19 cellular contexts compared by ENCODE assay signal in the genomic region with DNA sequence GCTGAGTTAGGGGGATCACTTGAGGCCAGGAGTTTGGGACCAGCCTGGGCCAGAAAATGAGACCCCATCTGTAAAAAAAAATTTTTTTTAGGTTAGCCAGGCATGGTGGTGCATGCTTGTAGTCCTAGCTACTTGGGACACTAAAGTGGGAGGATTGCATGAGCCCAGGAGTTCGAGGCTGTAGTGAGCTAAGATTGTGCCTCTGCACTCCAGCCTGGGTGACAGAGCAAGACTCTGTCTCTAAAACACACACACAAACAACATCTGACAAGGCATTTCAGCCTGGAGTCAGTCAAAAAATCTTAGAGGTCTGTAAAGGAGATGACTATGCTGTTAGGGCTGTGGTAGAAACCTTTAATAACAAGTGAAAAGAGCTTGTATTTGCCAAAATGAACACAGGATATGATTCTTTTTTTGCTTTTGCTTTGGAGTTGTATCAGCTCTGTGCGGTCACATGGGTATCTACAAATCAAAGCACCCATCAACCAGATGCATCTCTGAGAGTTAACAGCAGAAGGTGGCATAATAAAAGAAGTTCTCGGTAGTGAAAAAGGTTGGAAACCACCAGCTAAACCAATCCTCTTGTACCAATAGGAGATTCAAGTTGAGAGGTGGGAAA. TPM values are rescaled to one million over a fixed set of nuclear protein-coding genes. Genes with fewer than 3 reads are reported as not detected.
A peak's percentile ranks its signal among the peaks of the same experiment; 100 is the strongest.
DNase-seq lines count a peak whose midpoint lies in the region; ATAC-seq, FAIRE-seq and TF ChIP-seq lines count a peak whose summit lies in the region.
"Had no signal": no experiment of that assay in that cellular context is flagged by ENCODE, and none has a peak within 500 bp of the region (broad histone marks: within the 10 kb centered on the region; RNA-seq: fewer than 3 reads in every experiment).

No MANE protein-coding gene starts in this region.

- in situ Hi-C loops in K562 (cut with MboI): no loop called here

- no peak for TF ChIP-seq RAD21 in K562 (CRISPR knock-in tag; conservative IDR thresholded peaks at IDR 0.05 in 1 of 2, IDR thresholded peaks at IDR 0.05 in 1 of 2)

- peaks cover 66% of the 10 kb centered on the region for H3K4me1 Mint-ChIP-seq in activated naive CD4-positive, alpha-beta T cell treated with anti-CD3 and anti-CD28 coated beads for 36 hours (ENCODE audit: low read depth)
- H3K4me1 Mint-ChIP-seq in T-helper 2 cell treated with Interferon-gamma antibody and Interleukin-4, amounts not matched to agents 5 μg/mL and 100 μg/mL, for 36 hours (ENCODE audit: low read depth): peaks cover 56% of the 10 kb centered on the region

- peak overlapping the region; percentile 95 for H3K4me3 Mint-ChIP-seq in activated naive CD4-positive, alpha-beta T cell treated with anti-CD3 and anti-CD28 coated beads for 36 hours
- H3K4me3 Mint-ChIP-seq in T-helper 2 cell treated with Interferon-gamma antibody and Interleukin-4, amounts not matched to agents 5 μg/mL and 100 μg/mL, for 36 hours: peak overlapping the region; percentile 99

- H3K27ac Mint-ChIP-seq in activated naive CD4-positive, alpha-beta T cell treated with anti-CD3 and anti-CD28 coated beads for 36 hours: peak overlapping the region; percentile 95
- H3K27ac Mint-ChIP-seq in T-helper 2 cell treated with Interferon-gamma antibody and Interleukin-4, amounts not matched to agents 5 μg/mL and 100 μg/mL, for 36 hours: peak overlapping the region; percentile 91

- CTCF ChIA-PET in activated naive CD4-positive, alpha-beta T cell treated with anti-CD3 and anti-CD28 coated beads for 36 hours (lab: Charles Lee): interaction anchor here (0.7 to 1.1 kb wide), 4 partner anchors 11 to 91 kb away, joined by 3 to 7 read pairs (median 3); no protein-coding TSS in a partner anchor
- CTCF ChIA-PET in K562 (lab: Yijun Ruan, JAX; ENCODE audit: low intra/inter-chr PET ratio): no interaction called here

- H3K4me2 ChIP-seq in K562 (ENCODE audit: insufficient read depth, low read length) (no peak overlapping the region), osteoblast (ENCODE audit: insufficient read depth, low read length) (no peak overlapping the region)

- POLR2A ChIA-PET in K562 (lab: Yijun Ruan, JAX): interaction anchor here (1.0 to 5.3 kb wide), 9 partner anchors 9 to 53 kb away, joined by 4 to 78 read pairs (median 6); a partner anchor contains a TSS

- H3K36me3 Mint-ChIP-seq in activated naive CD4-positive, alpha-beta T cell treated with anti-CD3 and anti-CD28 coated beads for 36 hours (ENCODE audit: low read depth): peaks cover 33% of the 10 kb centered on the region
- peaks cover 56% of the 10 kb centered on the region for H3K36me3 Mint-ChIP-seq in T-helper 2 cell treated with Interferon-gamma antibody and Interleukin-4, amounts not matched to agents 5 μg/mL and 100 μg/mL, for 36 hours (ENCODE audit: low read depth)

- no peak overlapping the region for H3K9ac ChIP-seq in K562 (ENCODE audit: insufficient read depth in 1 of 2, low read depth in 2 of 2, low read length in 2 of 2)

- no peaks in the 10 kb centered on the region for H3K9me1 ChIP-seq in K562 (ENCODE audit: control insufficient read depth, insufficient read depth, low read length)

- no peaks in the 10 kb centered on the region for H3K27me3 ChIP-seq in K562 (ENCODE audit: control insufficient read depth in 2 of 2, insufficient read depth in 2 of 2, low read length in 2 of 2)
- no peaks in the 10 kb centered on the region for H3K27me3 ChIP-seq in osteoblast (ENCODE audit: insufficient read depth, low read length)
- H3K27me3 ChIP-seq: breast epithelium, left lung had no signal

- TF ChIP-seq CTCF in K562 (IDR thresholded peaks at IDR 0.05 in 2 of 3, conservative IDR thresholded peaks at IDR 0.05 in 1 of 3; ENCODE audit: insufficient read depth in 2 of 3, low read depth in 1 of 3, low read length in 3 of 3) (no peak; a peak in 1 of 6 replicates), osteoblast (IDR thresholded peaks at IDR 0.05; ENCODE audit: extremely low read depth, low read depth, low read length) (no peak)

- H3K4me1 ChIP-seq in K562 (replicated peaks in 1 of 2; ENCODE audit: control insufficient read depth in 2 of 2, insufficient read depth in 2 of 2, low read length in 2 of 2) (peaks cover 15 to 38% of the 10 kb centered on the region in 2 experiments; a peak in 4 of 5 replicates), osteoblast (ENCODE audit: insufficient read depth, low read length) (peaks cover 8% of the 10 kb centered on the region)
- H3K4me1 ChIP-seq: breast epithelium had no signal

- DNase-seq in activated naive CD4-positive, alpha-beta T cell treated with anti-CD3 and anti-CD28 coated beads for 36 hours: peak; percentile 63
- DNase-seq in activated naive CD4-positive, alpha-beta T cell treated with anti-CD3 and anti-CD28 coated beads, Interleukin-2, amount 50 U/mL, for 16 hours: no peak
- DNase-seq in T-helper 2 cell treated with Interferon-gamma antibody and Interleukin-4, amounts not matched to agents 5 μg/mL and 100 μg/mL, for 36 hours (ENCODE audit: low spot score): peak; percentile 39
- DNase-seq in K562 (ENCODE audit: extremely low read depth in 1 of 4, low spot score in 3 of 4) (no peak), osteoblast (ENCODE audit: insufficient read length, low spot score, missing footprints) (no peak), NCI-H510A treated with DMSO at 0.1 percent for 48 hours (lab: John Stamatoyannopoulos, UW) (no peak)
- no peak for DNase-seq in stimulated activated naive CD8-positive, alpha-beta T cell treated with anti-CD3 and anti-CD28 coated beads, Interleukin-15, Interleukin-2, amounts not matched to agents 100 U/mL and 50 U/mL, for 24 hours
- DNase-seq: glutamatergic neuron, left lung, MV-4-11, NCI-H2029 treated with DMSO at 0.1 percent for 48 hours, NCI-H446, right cardiac atrium had no signal

- no peak for TF ChIP-seq EP300 in K562 (IDR thresholded peaks at IDR 0.05; ENCODE audit: low read length)

- WGBS in K562 (ENCODE audit: insufficient coverage, low coverage, missing lambda C conversion rate): 60% methylated on average over 3 of the region's 3 CpGs

- H3K36me3 ChIP-seq in K562 (ENCODE audit: control insufficient read depth, insufficient read depth, low read length) (peaks cover 17% of the 10 kb centered on the region; the same call in 2 of the 3 replicates), osteoblast (ENCODE audit: insufficient read depth, low read length) (no peaks in the 10 kb centered on the region)
- H3K36me3 ChIP-seq: breast epithelium had no signal

- H3K4me3 ChIP-seq in K562 (no peak overlapping the region), osteoblast (ENCODE audit: insufficient read depth, low read length) (no peak overlapping the region)
- H3K4me3 ChIP-seq: breast epithelium, left lung had no signal

- intact Hi-C loops in activated naive CD4-positive, alpha-beta T cell treated with anti-CD3 and anti-CD28 coated beads for 36 hours (cut with micrococcal nuclease): loop anchor here (1.0 to 2.0 kb wide), 13 partner anchors 22 to 354 kb away; a partner anchor contains a TSS
- intact Hi-C loops in K562 (cut with micrococcal nuclease): no loop called here

- no TSS peak for BruUV-seq in K562 (replicated peaks; lab: Mats Ljungman, UMichigan)

- H3K9me3 ChIP-seq in K562 (replicated peaks; ENCODE audit: control insufficient read depth, insufficient read depth, low read depth, low read length) (no peaks in the 10 kb centered on the region), osteoblast (ENCODE audit: low read depth, low read length) (no peaks in the 10 kb centered on the region)
- H3K9me3 ChIP-seq: breast epithelium, left lung had no signal

- H2AFZ ChIP-seq in K562 (ENCODE audit: low read depth, low read length) (no peak overlapping the region), osteoblast (ENCODE audit: low read length) (no peak overlapping the region)

- no peak for TF ChIP-seq POLR2A in K562 (conservative IDR thresholded peaks at IDR 0.05)

- H3K79me2 ChIP-seq in K562 (ENCODE audit: control insufficient read depth, insufficient read depth, low read length) (peaks cover 36% of the 10 kb centered on the region), osteoblast (ENCODE audit: insufficient read depth, low read length) (peaks cover 16% of the 10 kb centered on the region)

- no peak for FAIRE-seq in K562 (lab: Jason Lieb, UNC)
- FAIRE-seq: H1, TTC549, urothelium cell line had no signal

- H4K20me1 ChIP-seq in K562 (replicated peaks; ENCODE audit: control insufficient read depth, insufficient read depth, low read length) (no peaks in the 10 kb centered on the region), osteoblast (ENCODE audit: insufficient read depth, low read length) (no peaks in the 10 kb centered on the region)

- H3K27ac ChIP-seq in K562 (ENCODE audit: extremely low read depth, low read depth, low read length) (no peak overlapping the region), osteoblast (ENCODE audit: low read depth, low read length) (no peak overlapping the region)
- H3K27ac ChIP-seq: breast epithelium, left lung had no signal

- no peaks in the 10 kb centered on the region for H3K9me3 Mint-ChIP-seq in activated naive CD4-positive, alpha-beta T cell treated with anti-CD3 and anti-CD28 coated beads for 36 hours
- H3K9me3 Mint-ChIP-seq in T-helper 2 cell treated with Interferon-gamma antibody and Interleukin-4, amounts not matched to agents 5 μg/mL and 100 μg/mL, for 36 hours: no peaks in the 10 kb centered on the region

- no peaks in the 10 kb centered on the region for H3K27me3 Mint-ChIP-seq in activated naive CD4-positive, alpha-beta T cell treated with anti-CD3 and anti-CD28 coated beads for 36 hours (ENCODE audit: low read depth)
- no peaks in the 10 kb centered on the region for H3K27me3 Mint-ChIP-seq in T-helper 2 cell treated with Interferon-gamma antibody and Interleukin-4, amounts not matched to agents 5 μg/mL and 100 μg/mL, for 36 hours (ENCODE audit: low read depth)

- ATAC-seq in K562: no peak
- peak; percentile 7 for ATAC-seq in stimulated activated naive CD8-positive, alpha-beta T cell treated with anti-CD3 and anti-CD28 coated beads, Interleukin-15, Interleukin-2, amounts not matched to agents 100 U/mL and 50 U/mL, for 24 hours
- ATAC-seq in GM18502 (IDR thresholded peaks at IDR 0.05; ENCODE audit: poor library complexity, unreplicated experiment): no peak
- ATAC-seq: left lung, right cardiac atrium, SK-N-SH treated with all-trans-retinoic acid at 6 μM for 48 hours had no signal

RNA-seq across cellular contexts. Expression of a gene that starts 3.6 kb away (rescaled TPM):
- 10 to 100 TPM; 62.1 to 63.5 TPM for total RNA-seq in activated naive CD4-positive, alpha-beta T cell treated with anti-CD3 and anti-CD28 coated beads for 36 hours
- 59.3 and 197 TPM in 2 replicates for total RNA-seq in K562 (2011; cell fraction: chromatin; rRNA removed; ENCODE audit: low replicate concordance)
- total RNA-seq in K562 (2011; cell fraction: nucleolus; rRNA removed): 30.2 and 45.4 TPM in 2 replicates
- 90.6 and 121 TPM in 2 replicates for total RNA-seq in K562 (2011; cell fraction: nucleoplasm; rRNA removed)
- 51.0 and 55.3 TPM in 2 replicates for total RNA-seq in K562 (2014; rRNA removed)
- 76.3 and 83.0 TPM in 2 replicates for total RNA-seq in K562 (2014; rRNA removed; fragmentation: Illumina TruSeq; extraction: Trizol)
- 65.1 and 72.5 TPM in 2 replicates for total RNA-seq in K562 (2015; rRNA removed; fragmentation: Illumina TruSeq; extraction: Trizol)
- 136 and 148 TPM in 2 replicates for total RNA-seq in K562 (2021)
- 107 and 148 TPM in 2 replicates for polyA plus RNA-seq in K562 (2011; rRNA removed)
- polyA plus RNA-seq in K562 (2011; cell fraction: cytosol; rRNA removed): 39.0 and 70.9 TPM in 2 replicates
- 34.5 and 37.0 TPM in 2 replicates for polyA plus RNA-seq in K562 (2011; cell fraction: nucleus; rRNA removed)
- polyA plus RNA-seq in K562 (2012): 54.7 and 61.5 TPM in 2 replicates
- polyA plus RNA-seq in K562 (2014; fragmentation: Illumina TruSeq; extraction: Trizol): 90.1 and 114 TPM in 2 replicates
- polyA plus RNA-seq in K562 (2014; fragmentation: Nextera tagmentation; extraction: Ambion mirVana): 10 to 100 TPM; 46.4 to 60.9 TPM
- polyA plus RNA-seq in K562 (2014; rRNA removed): 89.4 and 95.6 TPM in 2 replicates
- 115 and 116 TPM in 2 replicates for polyA minus RNA-seq in K562 (2011; rRNA and poly(A)+ RNA removed)
- 48.7 and 58.2 TPM in 2 replicates for polyA minus RNA-seq in K562 (2011; cell fraction: cytosol; rRNA and poly(A)+ RNA removed)
- 28.4 and 53.9 TPM in 2 replicates for polyA minus RNA-seq in K562 (2011; cell fraction: nucleus; rRNA and poly(A)+ RNA removed)
- 32.6 and 34.2 TPM in 2 replicates for total RNA-seq in osteoblast

RNA-seq across cellular contexts. Expression of a gene that starts 30.6 kb away (rescaled TPM):
- total RNA-seq in activated naive CD4-positive, alpha-beta T cell treated with anti-CD3 and anti-CD28 coated beads for 36 hours: 100 to 1,000 TPM; 289 to 295 TPM
- 622 and 1,187 TPM in 2 replicates for total RNA-seq in K562 (2011; cell fraction: chromatin; rRNA removed; ENCODE audit: low replicate concordance)
- 570 and 625 TPM in 2 replicates for total RNA-seq in K562 (2011; cell fraction: nucleolus; rRNA removed)
- 592 and 663 TPM in 2 replicates for total RNA-seq in K562 (2011; cell fraction: nucleoplasm; rRNA removed)
- total RNA-seq in K562 (2014; rRNA removed): 255 and 312 TPM in 2 replicates
- 191 and 211 TPM in 2 replicates for total RNA-seq in K562 (2014; rRNA removed; fragmentation: Illumina TruSeq; extraction: Trizol)
- 240 and 241 TPM in 2 replicates for total RNA-seq in K562 (2015; rRNA removed; fragmentation: Illumina TruSeq; extraction: Trizol)
- 372 and 373 TPM in 2 replicates for total RNA-seq in K562 (2021)
- polyA plus RNA-seq in K562 (2011; rRNA removed): 403 and 414 TPM in 2 replicates
- 475 and 721 TPM in 2 replicates for polyA plus RNA-seq in K562 (2011; cell fraction: cytosol; rRNA removed)
- polyA plus RNA-seq in K562 (2011; cell fraction: nucleus; rRNA removed): 1,109 and 1,436 TPM in 2 replicates
- polyA plus RNA-seq in K562 (2012): 275 and 342 TPM in 2 replicates
- polyA plus RNA-seq in K562 (2014; fragmentation: Illumina TruSeq; extraction: Trizol): 292 and 365 TPM in 2 replicates
- 100 to 1,000 TPM in 1 of 2 experiments, 10 to 100 TPM in 1; 95.8 to 140 TPM for polyA plus RNA-seq in K562 (2014; fragmentation: Nextera tagmentation; extraction: Ambion mirVana)
- polyA plus RNA-seq in K562 (2014; rRNA removed): 312 TPM in 2 replicates
- 333 and 440 TPM in 2 replicates for polyA minus RNA-seq in K562 (2011; rRNA and poly(A)+ RNA removed)
- polyA minus RNA-seq in K562 (2011; cell fraction: cytosol; rRNA and poly(A)+ RNA removed): 286 and 300 TPM in 2 replicates
- 297 and 330 TPM in 2 replicates for polyA minus RNA-seq in K562 (2011; cell fraction: nucleus; rRNA and poly(A)+ RNA removed)
- total RNA-seq in osteoblast: 13.8 and 16.6 TPM in 2 replicates

RNA-seq across cellular contexts. Expression of a gene that starts 53.1 kb away (rescaled TPM):
- total RNA-seq in activated naive CD4-positive, alpha-beta T cell treated with anti-CD3 and anti-CD28 coated beads for 36 hours: 10 to 100 TPM; 60.8 to 64.4 TPM
- total RNA-seq in K562 (2011; cell fraction: chromatin; rRNA removed; ENCODE audit: low replicate concordance): 68.9 and 132 TPM in 2 replicates
- total RNA-seq in K562 (2011; cell fraction: nucleolus; rRNA removed): 44.0 and 45.8 TPM in 2 replicates
- total RNA-seq in K562 (2011; cell fraction: nucleoplasm; rRNA removed): 87.5 and 126 TPM in 2 replicates
- total RNA-seq in K562 (2014; rRNA removed) (24.5 and 26.8 TPM in 2 replicates), K562 (2014; rRNA removed; fragmentation: Illumina TruSeq; extraction: Trizol) (31.3 and 35.6 TPM in 2 replicates), K562 (2015; rRNA removed; fragmentation: Illumina TruSeq; extraction: Trizol) (27.6 and 28.1 TPM in 2 replicates), K562 (2021) (46.7 and 50.0 TPM in 2 replicates), osteoblast (36.9 and 41.0 TPM in 2 replicates)
- polyA plus RNA-seq in K562 (2011; rRNA removed) (50.2 and 57.8 TPM in 2 replicates), K562 (2014; fragmentation: Illumina TruSeq; extraction: Trizol) (28.0 and 29.9 TPM in 2 replicates), K562 (2014; fragmentation: Nextera tagmentation; extraction: Ambion mirVana) (1 to 10 TPM; 2.5 to 2.9 TPM), K562 (2014; rRNA removed) (40.6 and 46.9 TPM in 2 replicates)
- 24.2 and 45.4 TPM in 2 replicates for polyA plus RNA-seq in K562 (2011; cell fraction: cytosol; rRNA removed)
- polyA plus RNA-seq in K562 (2011; cell fraction: nucleus; rRNA removed): 52.8 and 54.2 TPM in 2 replicates
- 14.4 and 22.9 TPM in 2 replicates for polyA plus RNA-seq in K562 (2012)
- 72.2 and 86.8 TPM in 2 replicates for polyA minus RNA-seq in K562 (2011; rRNA and poly(A)+ RNA removed)
- polyA minus RNA-seq in K562 (2011; cell fraction: cytosol; rRNA and poly(A)+ RNA removed): 17.1 and 20.9 TPM in 2 replicates
- 35.3 and 73.3 TPM in 2 replicates for polyA minus RNA-seq in K562 (2011; cell fraction: nucleus; rRNA and poly(A)+ RNA removed)

Comparison
In these comparisons a context has a peak if more than half of its experiments do, and no peak if none do; other contexts are left out.
1. DNase-seq: peak in activated naive CD4-positive, alpha-beta T cell treated with anti-CD3 and anti-CD28 coated beads for 36 hours (single experiment) and T-helper 2 cell treated with Interferon-gamma antibody and Interleukin-4, amounts not matched to agents 5 μg/mL and 100 μg/mL, for 36 hours (single experiment); none in activated naive CD4-positive, alpha-beta T cell treated with anti-CD3 and anti-CD28 coated beads, Interleukin-2, amount 50 U/mL, for 16 hours (single experiment), K562 (0 of 4), stimulated activated naive CD8-positive, alpha-beta T cell treated with anti-CD3 and anti-CD28 coated beads, Interleukin-15, Interleukin-2, amounts not matched to agents 100 U/mL and 50 U/mL, for 24 hours (single experiment), osteoblast (single experiment) and NCI-H510A treated with DMSO at 0.1 percent for 48 hours (single experiment).
2. RNA of a gene that starts 30.6 kb away (total RNA-seq): 289 to 295 TPM in activated naive CD4-positive, alpha-beta T cell treated with anti-CD3 and anti-CD28 coated beads for 36 hours and 191 to 1,187 TPM in K562; 13.8 to 16.6 TPM in osteoblast; every median in the first group is over 10 times any median in the second.